8 cellular contexts compared by ENCODE assay signal in genomic region chr21:44154816-44155230, GRCh38. TPM values are rescaled to one million over a fixed set of nuclear protein-coding genes. Genes with fewer than 3 reads are reported as not detected.
DNase-seq lines count a peak whose midpoint lies in the region; ATAC-seq and FAIRE-seq lines count a peak whose summit lies in the region.
"Not testable (repeated sequence)": the region's sequence is repeated elsewhere in the genome, so short reads cannot be mapped to it uniquely, and the experiment has no call there.

No MANE protein-coding gene starts in this region.

- not testable (repeated sequence) for H3K27ac Mint-ChIP-seq in stimulated activated memory B cell treated with anti-CD40 and anti-IgM and Interleukin-4, amounts not matched to agents 10 μg/mL and 1 μg/mL and 100 μg/mL, for 72 hours

- not testable (repeated sequence) for H3K4me1 Mint-ChIP-seq in activated T-cell treated with anti-CD3 and anti-CD28 coated beads, Interleukin-2, amount 50 U/mL, for 4 hours (ENCODE audit: low read depth); stimulated activated memory B cell treated with anti-CD40 and anti-IgM and Interleukin-4, amounts not matched to agents 10 μg/mL and 1 μg/mL and 100 μg/mL, for 72 hours

- not testable (repeated sequence) for H3K27me3 Mint-ChIP-seq in activated T-cell treated with anti-CD3 and anti-CD28 coated beads, Interleukin-2, amount 50 U/mL, for 4 hours (ENCODE audit: low read depth); stimulated activated memory B cell treated with anti-CD40 and anti-IgM and Interleukin-4, amounts not matched to agents 10 μg/mL and 1 μg/mL and 100 μg/mL, for 72 hours

- peak; percentile 93 for FAIRE-seq in GM19239 (lab: Jason Lieb, UNC)

- not testable (repeated sequence) for H3K9me3 Mint-ChIP-seq in activated T-cell treated with anti-CD3 and anti-CD28 coated beads, Interleukin-2, amount 50 U/mL, for 4 hours; stimulated activated memory B cell treated with anti-CD40 and anti-IgM and Interleukin-4, amounts not matched to agents 10 μg/mL and 1 μg/mL and 100 μg/mL, for 72 hours

- ATAC-seq in GM18502 (IDR thresholded peaks at IDR 0.05; ENCODE audit: poor library complexity, unreplicated experiment) (peak; percentile 20), GM21737 (IDR thresholded peaks at IDR 0.05; ENCODE audit: unreplicated experiment) (peak; percentile 24), HG02973 (IDR thresholded peaks at IDR 0.05; ENCODE audit: unreplicated experiment) (peak; percentile 2), HG03432 (IDR thresholded peaks at IDR 0.05; ENCODE audit: unreplicated experiment) (peak; percentile 21), left colon (peak; percentile 44)
- peak; percentile 0 to 6 for ATAC-seq in activated T-cell treated with anti-CD3 and anti-CD28 coated beads, Interleukin-2, amount 50 U/mL, for 4 hours
- peak; percentile 54 for ATAC-seq in stimulated activated memory B cell treated with anti-CD40 and anti-IgM and Interleukin-4, amounts not matched to agents 10 μg/mL and 1 μg/mL and 100 μg/mL, for 72 hours

- H3K36me3 Mint-ChIP-seq in activated T-cell treated with anti-CD3 and anti-CD28 coated beads, Interleukin-2, amount 50 U/mL, for 4 hours (ENCODE audit: insufficient read depth); stimulated activated memory B cell treated with anti-CD40 and anti-IgM and Interleukin-4, amounts not matched to agents 10 μg/mL and 1 μg/mL and 100 μg/mL, for 72 hours: not testable (repeated sequence)

- intact Hi-C loops in left colon (cut with DNase I, micrococcal nuclease), result not testable (repeated sequence)

- DNase-seq in GM19239 (ENCODE audit: insufficient read length, low spot score); activated T-cell treated with anti-CD3 and anti-CD28 coated beads, Interleukin-2, amount 50 U/mL, for 4 hours; left colon: not testable (repeated sequence)

- not testable (repeated sequence) for H3K4me3 Mint-ChIP-seq in activated T-cell treated with anti-CD3 and anti-CD28 coated beads, Interleukin-2, amount 50 U/mL, for 4 hours; stimulated activated memory B cell treated with anti-CD40 and anti-IgM and Interleukin-4, amounts not matched to agents 10 μg/mL and 1 μg/mL and 100 μg/mL, for 72 hours

RNA-seq across cellular contexts. Expression of gene GATD3, which starts 21.3 kb away (rescaled TPM):
- total RNA-seq in activated T-cell treated with anti-CD3 and anti-CD28 coated beads, Interleukin-2, amount 50 U/mL, for 4 hours, result 10 to 100 TPM in 1 of 3 donors, 1 to 10 TPM in 2; 7.3 to 63.8 (median 9.3) TPM
- total RNA-seq in left colon, result 10 to 100 TPM; 13.1 to 17.5 TPM

RNA-seq across cellular contexts. Expression of gene PWP2, which starts 47.6 kb away (rescaled TPM):
- 100 to 1,000 TPM in 1 of 3 donors, 10 to 100 TPM in 2; 24.6 to 145 (median 27.1) TPM for total RNA-seq in activated T-cell treated with anti-CD3 and anti-CD28 coated beads, Interleukin-2, amount 50 U/mL, for 4 hours
- 1 to 10 TPM; 1.7 to 7.2 TPM for total RNA-seq in left colon

Comparison
In these comparisons a context has a peak if more than half of its experiments do, and no peak if none do; other contexts are left out.
1. ATAC-seq: peak in every context shown above with its lines; median percentile 54 in stimulated activated memory B cell treated with anti-CD40 and anti-IgM and Interleukin-4, amounts not matched to agents 10 μg/mL and 1 μg/mL and 100 μg/mL, for 72 hours; 44 in left colon; 24 in GM21737; 21 in HG03432; 20 in GM18502; 3 in activated T-cell treated with anti-CD3 and anti-CD28 coated beads, Interleukin-2, amount 50 U/mL, for 4 hours; 2 in HG02973.